ENCODE assay signal across 19 cellular contexts in the genomic region with DNA sequence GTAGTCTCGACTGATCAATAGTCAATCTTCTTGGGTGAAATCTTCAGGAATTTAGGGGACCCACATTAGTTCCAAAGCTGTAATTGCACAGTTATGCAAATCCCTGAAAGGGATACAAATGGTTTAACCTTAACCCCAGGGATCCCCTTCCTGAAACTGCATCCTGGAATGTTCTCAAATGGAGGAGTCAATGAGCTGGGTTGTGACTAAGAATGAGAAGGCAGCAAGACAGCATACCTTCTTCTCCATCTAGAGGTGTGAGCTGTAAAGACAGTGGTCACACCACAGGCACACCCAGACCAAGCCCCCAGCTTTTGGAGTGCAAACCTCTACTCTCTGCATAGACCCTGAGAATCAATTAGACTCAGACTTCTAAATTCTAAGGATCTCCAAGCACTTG.
"Had no signal": no experiment of that assay in that cellular context is flagged by ENCODE, and none has a peak within 500 bp of the region (broad histone marks: within the 10 kb centered on the region; RNA-seq: fewer than 3 reads in every experiment).

No MANE protein-coding gene starts in this region.

- H3K27ac Mint-ChIP-seq: activated naive CD4-positive, alpha-beta T cell treated with anti-CD3 and anti-CD28 coated beads for 36 hours; activated naive CD8-positive, alpha-beta T cell treated with anti-CD3 and anti-CD28 coated beads, Interleukin-2, amount 50 U/mL, for 24 hours; activated T-helper 17 cell treated with anti-CD3 and anti-CD28 coated beads, Interleukin-2, amount 50 U/mL, for 72 hours; naive thymus-derived CD4-positive, alpha-beta T cell; stimulated activated naive B cell treated with anti-CD40 and anti-IgM and Interleukin-4, amounts not matched to agents 10 μg/mL and 1 μg/mL and 100 μg/mL, for 72 hours had no signal

- DNase-seq: activated CD4-positive, CD25-positive, alpha-beta regulatory T cell treated with anti-CD3 and anti-CD28 coated beads, Interleukin-2, amount 50 U/mL, for 72 hours; activated naive CD4-positive, alpha-beta T cell treated with anti-CD3 and anti-CD28 coated beads for 36 hours; activated naive CD8-positive, alpha-beta T cell treated with anti-CD3 and anti-CD28 coated beads, Interleukin-2, amount 50 U/mL, for 24 hours; activated T-cell treated with anti-CD3 and anti-CD28 coated beads for 4 hours; aorta; dermis blood vessel endothelial cell; erythroblast; hypothalamus; mucosa of descending colon; naive thymus-derived CD4-positive, alpha-beta T cell; posterior cingulate gyrus; stimulated activated CD4-positive, alpha-beta T cell treated with anti-CD3 and anti-CD28 coated beads, Interleukin-4, amount 100 ng/mL, for 1 hour; stimulated activated naive B cell treated with anti-CD40 and anti-IgM and Interleukin-4, amounts not matched to agents 10 μg/mL and 1 μg/mL and 100 μg/mL, for 72 hours; T1000; tibial artery had no signal

- H3K4me1 Mint-ChIP-seq: activated naive CD8-positive, alpha-beta T cell treated with anti-CD3 and anti-CD28 coated beads, Interleukin-2, amount 50 U/mL, for 24 hours; activated T-helper 17 cell treated with anti-CD3 and anti-CD28 coated beads, Interleukin-2, amount 50 U/mL, for 72 hours; naive thymus-derived CD4-positive, alpha-beta T cell; stimulated activated naive B cell treated with anti-CD40 and anti-IgM and Interleukin-4, amounts not matched to agents 10 μg/mL and 1 μg/mL and 100 μg/mL, for 72 hours had no signal

- H3K36me3 ChIP-seq: neutrophil, right atrium auricular region, tibial artery had no signal

- H3K36me3 Mint-ChIP-seq: stimulated activated naive B cell treated with anti-CD40 and anti-IgM and Interleukin-4, amounts not matched to agents 10 μg/mL and 1 μg/mL and 100 μg/mL, for 72 hours had no signal

- H3K4me3 ChIP-seq: mucosa of descending colon, right atrium auricular region, tibial artery had no signal

- H3K4me3 Mint-ChIP-seq: activated naive CD4-positive, alpha-beta T cell treated with anti-CD3 and anti-CD28 coated beads for 36 hours; activated naive CD8-positive, alpha-beta T cell treated with anti-CD3 and anti-CD28 coated beads, Interleukin-2, amount 50 U/mL, for 24 hours; activated T-helper 17 cell treated with anti-CD3 and anti-CD28 coated beads, Interleukin-2, amount 50 U/mL, for 72 hours; naive thymus-derived CD4-positive, alpha-beta T cell; stimulated activated naive B cell treated with anti-CD40 and anti-IgM and Interleukin-4, amounts not matched to agents 10 μg/mL and 1 μg/mL and 100 μg/mL, for 72 hours had no signal

- H3K27me3 ChIP-seq: neutrophil, right atrium auricular region, tibial artery had no signal

- H3K9me3 Mint-ChIP-seq: activated naive CD4-positive, alpha-beta T cell treated with anti-CD3 and anti-CD28 coated beads for 36 hours; activated naive CD8-positive, alpha-beta T cell treated with anti-CD3 and anti-CD28 coated beads, Interleukin-2, amount 50 U/mL, for 24 hours; activated T-helper 17 cell treated with anti-CD3 and anti-CD28 coated beads, Interleukin-2, amount 50 U/mL, for 72 hours; stimulated activated naive B cell treated with anti-CD40 and anti-IgM and Interleukin-4, amounts not matched to agents 10 μg/mL and 1 μg/mL and 100 μg/mL, for 72 hours had no signal

- H3K27me3 Mint-ChIP-seq: activated naive CD8-positive, alpha-beta T cell treated with anti-CD3 and anti-CD28 coated beads, Interleukin-2, amount 50 U/mL, for 24 hours; activated T-helper 17 cell treated with anti-CD3 and anti-CD28 coated beads, Interleukin-2, amount 50 U/mL, for 72 hours; stimulated activated naive B cell treated with anti-CD40 and anti-IgM and Interleukin-4, amounts not matched to agents 10 μg/mL and 1 μg/mL and 100 μg/mL, for 72 hours had no signal

- ATAC-seq: activated naive CD8-positive, alpha-beta T cell treated with anti-CD3 and anti-CD28 coated beads, Interleukin-2, amount 50 U/mL, for 24 hours; activated T-helper 17 cell treated with anti-CD3 and anti-CD28 coated beads, Interleukin-2, amount 50 U/mL, for 72 hours; left lobe of liver; mucosa of descending colon; naive thymus-derived CD4-positive, alpha-beta T cell; stimulated activated naive B cell treated with anti-CD40 and anti-IgM and Interleukin-4, amounts not matched to agents 10 μg/mL and 1 μg/mL and 100 μg/mL, for 72 hours had no signal
